25 cellular contexts compared by ENCODE assay signal in genomic region chrX:40143987-40144386, GRCh38. TPM values are rescaled to one million over a fixed set of nuclear protein-coding genes. Genes with fewer than 3 reads are reported as not detected.
DNase-seq lines count a peak whose midpoint lies in the region; ATAC-seq, FAIRE-seq and TF ChIP-seq lines count a peak whose summit lies in the region.
"Had no signal": no experiment of that assay in that cellular context is flagged by ENCODE, and none has a peak within 500 bp of the region (broad histone marks: within the 10 kb centered on the region; RNA-seq: fewer than 3 reads in every experiment).

No MANE protein-coding gene starts in this region.

- no peak overlapping the region for H4K8ac ChIP-seq in H9 (replicated peaks; ENCODE audit: insufficient read length, low read depth, low read length)

- H3K9me3 ChIP-seq in A549 (no peaks in the 10 kb centered on the region), HUES48 (ENCODE audit: control insufficient read depth, insufficient read depth, low read length) (no peaks in the 10 kb centered on the region; the same call in 1 of the 2 replicates), H9 (ENCODE audit: control insufficient read depth, low read depth, low read length) (no peaks in the 10 kb centered on the region)
- H3K9me3 ChIP-seq: BE2C had no signal

- H2BK120ac ChIP-seq in H9 (ENCODE audit: low read depth, low read length, poor library complexity, severe bottlenecking), result no peak overlapping the region

- H3K27ac ChIP-seq in A549 (no peak overlapping the region), HUES48 (ENCODE audit: low read depth, low read length) (no peak overlapping the region), RWPE1 (no peak overlapping the region), H9 (ENCODE audit: insufficient read length, low read depth, low read length) (no peak overlapping the region)
- H3K27ac ChIP-seq: HL-60 had no signal

- no peak overlapping the region for H2BK5ac ChIP-seq in H9 (ENCODE audit: insufficient read length, low read length)

- no peak for ATAC-seq in A549
- ATAC-seq: PC-3, SK-N-SH treated with all-trans-retinoic acid at 6 μM for 48 hours had no signal

- CTCF ChIA-PET in A549 (lab: Yijun Ruan, JAX), result no interaction called here
- CTCF ChIA-PET in RWPE1 (lab: Yijun Ruan, JAX), result no interaction called here

- no peak for TF ChIP-seq RAD21 in A549 (conservative IDR thresholded peaks at IDR 0.05 in 1 of 2, IDR thresholded peaks at IDR 0.05 in 1 of 2)

- H3K14ac ChIP-seq in H9 (ENCODE audit: insufficient read depth, low read length), result no peak overlapping the region

- H4K91ac ChIP-seq in H9 (ENCODE audit: insufficient read length, low read depth, low read length), result no peak overlapping the region

- H2BK12ac ChIP-seq in H9 (ENCODE audit: insufficient read length, low read depth, low read length), result no peak overlapping the region

- 88% methylated on average over 5 of the region's 5 CpGs for WGBS in A549 (ENCODE audit: missing lambda C conversion rate)
- WGBS in H9 (ENCODE audit: extremely low coverage, insufficient read length, low lambda C conversion rate), result no CpG with 5 or more reads among the region's 5 CpGs

- H4K5ac ChIP-seq in H9 (ENCODE audit: insufficient read length, low read depth, low read length), result no peak overlapping the region

- H3K9ac ChIP-seq in HUES48 (ENCODE audit: low read depth, low read length) (no peak overlapping the region), H9 (ENCODE audit: extremely low read depth, insufficient read length, low read length) (no peak overlapping the region)

- peaks cover under 1% of the 10 kb centered on the region for H3K79me1 ChIP-seq in H9 (ENCODE audit: insufficient read depth, low read depth, low read length, poor library complexity, severe bottlenecking)

- no peak overlapping the region for H2BK20ac ChIP-seq in H9 (ENCODE audit: low read depth, low read length, poor library complexity, severe bottlenecking)

- no peaks in the 10 kb centered on the region for H4K20me1 ChIP-seq in H9 (ENCODE audit: control insufficient read depth, insufficient read depth, insufficient read length)

- no peaks in the 10 kb centered on the region for H3K79me2 ChIP-seq in H9 (ENCODE audit: insufficient read depth, low read length)

- TF ChIP-seq CTCF in A549 (IDR thresholded peaks at IDR 0.05), result no peak
- no peak for TF ChIP-seq CTCF in brain (conservative IDR thresholded peaks at IDR 0.05)
- no peak for TF ChIP-seq CTCF in nephron progenitor cell (IDR thresholded peaks at IDR 0.05)
- no peak for TF ChIP-seq CTCF in endothelial cell (IDR thresholded peaks at IDR 0.05; ENCODE audit: unreplicated experiment)
- TF ChIP-seq CTCF in RWPE1 (conservative IDR thresholded peaks at IDR 0.05; ENCODE audit: low read depth), result no peak
- no peak for TF ChIP-seq CTCF in H9 (conservative IDR thresholded peaks at IDR 0.05)

- no peak overlapping the region for H2BK15ac ChIP-seq in H9 (ENCODE audit: low read depth, low read length)

- POLR2A ChIA-PET in A549 (lab: Yijun Ruan, JAX), result no interaction called here
- POLR2A ChIA-PET in RWPE1 (lab: Yijun Ruan, JAX; ENCODE audit: low non-redundant PET), result no interaction called here

- peak overlapping the region in 1 of 5 experiments; percentile 91 for H3K27ac Mint-ChIP-seq in brain
- no peak overlapping the region for H3K27ac Mint-ChIP-seq in nephron progenitor cell
- no peak overlapping the region for H3K27ac Mint-ChIP-seq in endothelial cell (ENCODE audit: unreplicated experiment)
- H3K27ac Mint-ChIP-seq in H9, result peak overlapping the region in 1 of 3 experiments; percentile 59; a peak in 1 of 7 replicates
- H3K27ac Mint-ChIP-seq: HFFc6 had no signal

- peaks cover 18% of the 10 kb centered on the region for H3K4me1 ChIP-seq in A549
- peaks cover 27% of the 10 kb centered on the region for H3K4me1 ChIP-seq in HUES48 (ENCODE audit: control insufficient read depth, insufficient read depth, low read length)
- H3K4me1 ChIP-seq in H9 (ENCODE audit: insufficient read depth, low read length), result peaks cover 21% of the 10 kb centered on the region; the same call in 1 of the 2 replicates
- H3K4me1 ChIP-seq: BE2C had no signal

- H3K36me3 Mint-ChIP-seq in brain, result no peaks in the 10 kb centered on the region
- no peaks in the 10 kb centered on the region for H3K36me3 Mint-ChIP-seq in nephron progenitor cell (ENCODE audit: low read depth)
- no peaks in the 10 kb centered on the region for H3K36me3 Mint-ChIP-seq in endothelial cell (ENCODE audit: low read depth, unreplicated experiment)
- H3K36me3 Mint-ChIP-seq in H9 (ENCODE audit: insufficient read depth in 1 of 3, low read depth in 3 of 3), result peaks cover 0 to 9% (median 6%) of the 10 kb centered on the region in 3 experiments; a peak in 5 of 7 replicates
- H3K36me3 Mint-ChIP-seq: CD4-positive, alpha-beta memory T cell had no signal

- H3K36me3 ChIP-seq in HUES48 (ENCODE audit: control insufficient read depth, insufficient read depth, low read length), result no peaks in the 10 kb centered on the region
- H3K36me3 ChIP-seq: BE2C had no signal

- FAIRE-seq in A549 (lab: Jason Lieb, UNC), result peak; percentile 89

- no peak overlapping the region for H3K4me3 ChIP-seq in A549
- H3K4me3 ChIP-seq in HUES48 (ENCODE audit: low read depth, low read length), result peak overlapping the region; percentile 62; the same call in 1 of the 2 replicates

- H2AK5ac ChIP-seq in H9 (ENCODE audit: insufficient read length, low read length), result no peak overlapping the region

- peaks cover 21% of the 10 kb centered on the region for H3K23me2 ChIP-seq in H9 (ENCODE audit: insufficient read length, low read depth, low read length, poor library complexity, severe bottlenecking)

- no peak overlapping the region for H3K23ac ChIP-seq in H9 (ENCODE audit: insufficient read length, low read depth, low read length)

- H3K9me3 Mint-ChIP-seq in brain (peaks cover 0 to 7% (median 0%) of the 10 kb centered on the region in 5 experiments), nephron progenitor cell (peaks cover 20% of the 10 kb centered on the region), endothelial cell (ENCODE audit: unreplicated experiment) (no peaks in the 10 kb centered on the region), H9 (peaks cover 62 to 63% of the 10 kb centered on the region in 2 experiments)
- H3K9me3 Mint-ChIP-seq: CD4-positive, alpha-beta memory T cell; HFFc6 had no signal

- no peak overlapping the region for H3K18ac ChIP-seq in H9 (ENCODE audit: insufficient read length, low read depth, low read length)

- H3K27me3 Mint-ChIP-seq in brain (peaks cover 45% of the 10 kb centered on the region), nephron progenitor cell (ENCODE audit: low read depth, poor library complexity) (peaks cover 28% of the 10 kb centered on the region), endothelial cell (ENCODE audit: unreplicated experiment) (peaks cover 2% of the 10 kb centered on the region), H9 (ENCODE audit: low read depth) (peaks cover 85% of the 10 kb centered on the region)
- H3K27me3 Mint-ChIP-seq: CD4-positive, alpha-beta memory T cell had no signal

- H3K4me2 ChIP-seq in A549, result no peak overlapping the region
- H3K4me2 ChIP-seq in H9 (ENCODE audit: insufficient read depth, insufficient read length, low read length), result no peak overlapping the region

- no peak overlapping the region for H2AFZ ChIP-seq in H9 (ENCODE audit: low read length)

- H3K56ac ChIP-seq in H9 (ENCODE audit: insufficient read length, low read depth, low read length), result no peak overlapping the region

- H3K4me3 Mint-ChIP-seq in brain (peak overlapping the region in 4 of 5 experiments; percentile 28 to 92 (median 59)), nephron progenitor cell (peak overlapping the region; percentile 28), endothelial cell (ENCODE audit: unreplicated experiment) (no peak overlapping the region), H9 (peak overlapping the region in 1 of 2 experiments; percentile 78; a peak in 2 of 5 replicates)

- TF ChIP-seq EP300 in A549 (IDR thresholded peaks at IDR 0.05), result no peak

- no peak overlapping the region for H3T11ph ChIP-seq in H9 (ENCODE audit: low read length)

- H3K4ac ChIP-seq in H9 (ENCODE audit: low read depth, low read length), result no peak overlapping the region

- H3K27me3 ChIP-seq in HUES48 (ENCODE audit: control insufficient read depth, insufficient read depth, low read length), result peaks cover 46% of the 10 kb centered on the region
- H3K27me3 ChIP-seq in H9 (ENCODE audit: insufficient read depth, low read length), result peaks cover 28% of the 10 kb centered on the region
- H3K27me3 ChIP-seq: BE2C had no signal

- H3K4me1 Mint-ChIP-seq in brain (peaks cover 58% of the 10 kb centered on the region), nephron progenitor cell (peaks cover 69% of the 10 kb centered on the region), endothelial cell (ENCODE audit: unreplicated experiment) (peaks cover 31% of the 10 kb centered on the region), H9 (peaks cover 45 to 61% of the 10 kb centered on the region in 2 experiments)

- TF ChIP-seq POLR2A in A549 (IDR thresholded peaks at IDR 0.05; ENCODE audit: low read length), result no peak

- DNase-seq in A549 (ENCODE audit: low read depth in 1 of 2, low spot score in 1 of 2) (no peak), nephron progenitor cell (no peak), LoVo (ENCODE audit: low spot score) (no peak), endothelial cell (ENCODE audit: low spot score) (no peak), RWPE1 (ENCODE audit: low spot score) (no peak), H9 (no peak)
- DNase-seq: BE2C; CD4-positive, alpha-beta memory T cell; DMS153; GDM1; GOT3; HFFc6; KBM-7; MV-4-11; NCI-H187; NCI-H2107; NCI-H2227 treated with DMSO at 0.1 percent for 48 hours; NCI-H510A treated with DMSO at 0.1 percent for 48 hours; PC-3; RPMI8226; SIG-M5 had no signal

TF ChIP-seq in A549, 52 proteins besides CTCF, POLR2A, EP300 and RAD21:
- TF ChIP-seq CEBPB (IDR thresholded peaks at IDR 0.05), result 0 out of 4 replicates have a peak, but pooled peaks of 1 of the 2 experiments have one; percentile 13
- TF ChIP-seq KDM1A (IDR thresholded peaks at IDR 0.05; ENCODE audit: low read depth), result no peak

RNA-seq across cellular contexts. Expression of gene BCOR, which starts 46.2 kb away (rescaled TPM):
- polyA plus RNA-seq in A549 (2011; rRNA removed), result 12.2 and 21.3 TPM in 2 replicates
- 11.8 and 11.9 TPM in 2 replicates for polyA plus RNA-seq in A549 (2012; cell fraction: cytosol; rRNA removed)
- 20.3 and 26.6 TPM in 2 replicates for polyA plus RNA-seq in A549 (2012; cell fraction: nucleus; rRNA removed)
- polyA plus RNA-seq in A549 (2017; fragmentation: RNase III; extraction: RNeasy Plus Mini Kit Qiagen cat#74134 plus additional on column Dnase treatment), result 12.6 to 15.8 TPM (median 12.6 TPM) in 3 replicates
- 24.5 and 33.1 TPM in 2 replicates for polyA minus RNA-seq in A549 (2011; rRNA and poly(A)+ RNA removed)
- polyA plus RNA-seq in brain (ENCODE audit: insufficient read depth, low read depth, low replicate concordance), result 41.6 TPM
- 34.5 TPM for total RNA-seq in endothelial cell (ENCODE audit: unreplicated experiment)
- 126 and 134 TPM in 2 replicates for total RNA-seq in H9 (2021)
